33 cellular contexts compared by ENCODE assay signal in genomic region chr5:171937351-171937750, GRCh38.
"Had no signal": no experiment of that assay in that cellular context is flagged by ENCODE, and none has a peak within 500 bp of the region (broad histone marks: within the 10 kb centered on the region; RNA-seq: fewer than 3 reads in every experiment).

No MANE protein-coding gene starts in this region.

- H3K27me3 ChIP-seq: brain microvascular endothelial cell, esophagus muscularis mucosa, foreskin keratinocyte, gastrocnemius medialis, heart left ventricle had no signal

- H3K36me3 ChIP-seq: brain microvascular endothelial cell, esophagus muscularis mucosa, gastrocnemius medialis, heart left ventricle had no signal

- DNase-seq: activated CD4-positive, alpha-beta memory T cell treated with anti-CD3 and anti-CD28 coated beads for 36 hours; activated CD4-positive, alpha-beta T cell treated with anti-CD3 and anti-CD28 coated beads for 36 hours; activated CD4-positive, CD25-positive, alpha-beta regulatory T cell; activated CD4-positive, CD25-positive, alpha-beta regulatory T cell treated with anti-CD3 and anti-CD28 coated beads, Interleukin-2, amount 50 U/mL, for 72 hours; activated CD8-positive, alpha-beta memory T cell treated with anti-CD3 and anti-CD28 coated beads, Interleukin-2, amount 50 U/mL, for 48 hours; activated CD8-positive, alpha-beta T cell treated with anti-CD3 and anti-CD28 coated beads, Interleukin-2, amount 10 ng/mL, durations not matched to agents 7 days and 5 days; activated gamma-delta T cell; activated naive CD4-positive, alpha-beta T cell; activated naive CD4-positive, alpha-beta T cell treated with anti-CD3 and anti-CD28 coated beads, Interleukin-2, amount 10 ng/mL, durations not matched to agents 7 days and 5 days; activated T-cell treated with anti-CD3 and anti-CD28 coated beads for 4 hours; activated T-cell treated with anti-CD3 and anti-CD28 coated beads, Interleukin-2, amount 50 U/mL, for 24 hours; activated T-cell treated with anti-CD3 and anti-CD28 coated beads, Interleukin-2, amount 50 U/mL, for 72 hours; amniotic stem cell; anterior cingulate cortex; brain microvascular endothelial cell; cortex of kidney; dermis blood vessel endothelial cell; effector CD4-positive, alpha-beta T cell; effector memory CD8-positive, alpha-beta T cell; erythroblast; foreskin keratinocyte; gastrocnemius medialis; glutamatergic neuron; heart left ventricle; T1000 had no signal

- H3K4me1 Mint-ChIP-seq: activated naive CD4-positive, alpha-beta T cell treated with anti-CD3 and anti-CD28 coated beads, Interleukin-2, amount 10 ng/mL, durations not matched to agents 7 days and 5 days had no signal

- H3K4me3 ChIP-seq: esophagus muscularis mucosa, gastrocnemius medialis, heart left ventricle had no signal

- FAIRE-seq: astrocyte, bronchial epithelial cell, colon had no signal

- H3K4me3 Mint-ChIP-seq: activated CD4-positive, alpha-beta memory T cell treated with anti-CD3 and anti-CD28 coated beads for 36 hours; activated CD4-positive, alpha-beta T cell treated with anti-CD3 and anti-CD28 coated beads for 36 hours; activated CD4-positive, alpha-beta T cell treated with anti-CD3 and anti-CD28 coated beads, Interleukin-2, amount 10 ng/mL, durations not matched to agents 24 days and 14 days; activated CD8-positive, alpha-beta T cell treated with anti-CD3 and anti-CD28 coated beads, Interleukin-2, amount 10 ng/mL, durations not matched to agents 7 days and 5 days; activated naive CD4-positive, alpha-beta T cell treated with anti-CD3 and anti-CD28 coated beads, Interleukin-2, amount 10 ng/mL, durations not matched to agents 7 days and 5 days; activated naive CD8-positive, alpha-beta T cell; activated T-cell treated with anti-CD3 and anti-CD28 coated beads, Interleukin-2, amount 50 U/mL, for 24 hours; activated T-cell treated with anti-CD3 and anti-CD28 coated beads, Interleukin-2, amount 50 U/mL, for 72 hours; effector memory CD8-positive, alpha-beta T cell; T-helper 1 cell treated with Interleukin-12 subunit alpha and Interleukin-12 subunit beta and Interleukin-4 antibody, amounts not matched to agents 30 μg/mL and 1 μg/mL, for 36 hours; T-helper 2 cell treated with Interferon-gamma antibody and Interleukin-4, amounts not matched to agents 5 μg/mL and 100 μg/mL, for 36 hours had no signal

- H3K9me3 Mint-ChIP-seq: activated CD4-positive, alpha-beta T cell treated with anti-CD3 and anti-CD28 coated beads, Interleukin-2, amount 10 ng/mL, durations not matched to agents 24 days and 14 days; effector memory CD8-positive, alpha-beta T cell had no signal

- ATAC-seq: activated CD4-positive, alpha-beta T cell treated with anti-CD3 and anti-CD28 coated beads for 36 hours; activated CD8-positive, alpha-beta T cell treated with anti-CD3 and anti-CD28 coated beads, Interleukin-2, amount 10 ng/mL, durations not matched to agents 7 days and 5 days; activated T-cell treated with anti-CD3 and anti-CD28 coated beads, Interleukin-2, amount 50 U/mL, for 72 hours; effector memory CD8-positive, alpha-beta T cell; foreskin keratinocyte; gastrocnemius medialis; heart left ventricle had no signal

- H3K27me3 Mint-ChIP-seq: activated CD4-positive, alpha-beta memory T cell treated with anti-CD3 and anti-CD28 coated beads for 36 hours; activated CD4-positive, alpha-beta T cell treated with anti-CD3 and anti-CD28 coated beads for 36 hours; activated CD4-positive, alpha-beta T cell treated with anti-CD3 and anti-CD28 coated beads, Interleukin-2, amount 10 ng/mL, durations not matched to agents 24 days and 14 days; activated naive CD4-positive, alpha-beta T cell treated with anti-CD3 and anti-CD28 coated beads, Interleukin-2, amount 10 ng/mL, durations not matched to agents 7 days and 5 days; activated naive CD8-positive, alpha-beta T cell; activated T-cell treated with anti-CD3 and anti-CD28 coated beads, Interleukin-2, amount 50 U/mL, for 24 hours; effector memory CD8-positive, alpha-beta T cell had no signal

- H3K27ac Mint-ChIP-seq: activated CD4-positive, alpha-beta memory T cell treated with anti-CD3 and anti-CD28 coated beads for 36 hours; activated CD4-positive, alpha-beta T cell treated with anti-CD3 and anti-CD28 coated beads for 36 hours; activated CD4-positive, alpha-beta T cell treated with anti-CD3 and anti-CD28 coated beads, Interleukin-2, amount 10 ng/mL, durations not matched to agents 24 days and 14 days; activated CD8-positive, alpha-beta T cell treated with anti-CD3 and anti-CD28 coated beads, Interleukin-2, amount 10 ng/mL, durations not matched to agents 7 days and 5 days; activated T-cell treated with anti-CD3 and anti-CD28 coated beads, Interleukin-2, amount 50 U/mL, for 72 hours; T-helper 1 cell treated with Interleukin-12 subunit alpha and Interleukin-12 subunit beta and Interleukin-4 antibody, amounts not matched to agents 30 μg/mL and 1 μg/mL, for 36 hours; T-helper 2 cell treated with Interferon-gamma antibody and Interleukin-4, amounts not matched to agents 5 μg/mL and 100 μg/mL, for 36 hours had no signal

- H3K9me3 ChIP-seq: gastrocnemius medialis had no signal

- H3K27ac ChIP-seq: brain microvascular endothelial cell, esophagus muscularis mucosa, foreskin keratinocyte, gastrocnemius medialis, heart left ventricle had no signal
